Comparison of ENCODE assay signal across 8 cellular contexts in the genomic region with DNA sequence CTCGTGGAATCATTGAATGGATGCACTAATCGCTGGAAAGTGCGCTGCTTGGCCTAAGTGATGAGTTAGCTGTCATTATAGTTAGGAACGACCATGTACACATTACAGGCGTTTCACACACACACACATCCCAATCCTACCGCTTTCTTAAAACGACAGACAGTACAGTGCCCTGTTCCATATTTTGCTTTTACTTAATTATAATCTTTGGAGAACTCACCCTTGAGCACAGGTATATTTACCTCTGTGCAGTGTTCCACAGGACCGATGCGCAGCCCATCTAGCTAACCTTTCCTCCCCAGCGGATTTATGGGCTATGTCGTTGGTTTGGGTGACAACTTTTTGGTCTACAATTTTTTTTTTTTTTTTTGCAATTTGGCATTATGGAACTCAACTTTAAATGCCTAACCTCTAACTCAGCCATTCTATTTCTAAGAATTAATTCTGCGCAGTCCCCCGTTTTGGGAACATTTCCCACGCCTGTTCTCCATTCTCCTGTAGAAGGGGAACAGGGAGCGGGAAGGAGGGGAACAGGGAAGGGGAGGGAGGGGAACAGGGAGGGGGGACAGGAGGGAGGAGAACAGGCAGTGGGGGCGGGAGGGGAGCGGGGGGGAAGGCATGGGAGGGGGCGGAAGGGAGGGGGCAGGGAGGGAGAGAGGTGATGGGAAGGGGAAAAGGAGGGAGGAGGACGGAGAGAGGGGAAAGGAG. TPM values are rescaled to one million over a fixed set of nuclear protein-coding genes. Genes with fewer than 3 reads are reported as not detected.
DNase-seq lines count a peak whose midpoint lies in the region; ATAC-seq and TF ChIP-seq lines count a peak whose summit lies in the region.

No MANE protein-coding gene starts in this region.

- no peaks in the 10 kb centered on the region for H3K36me3 ChIP-seq in testis (ENCODE audit: low read depth, missing control alignments)

- H3K4me3 ChIP-seq in testis = peak overlapping the region; percentile 63 to 69

- no peaks in the 10 kb centered on the region for H3K9me3 Mint-ChIP-seq in activated T-cell treated with anti-CD3 and anti-CD28 coated beads, Interleukin-2, amount 50 U/mL, for 4 hours
- no peaks in the 10 kb centered on the region for H3K9me3 Mint-ChIP-seq in activated CD4-positive, alpha-beta memory T cell treated with anti-CD3 and anti-CD28 coated beads, Interleukin-2, amount 10 ng/mL, durations not matched to agents 7 days and 5 days
- peaks cover 0 to 1% (median 0%) of the 10 kb centered on the region in 6 donors for H3K9me3 Mint-ChIP-seq in immature natural killer cell

- H3K36me3 Mint-ChIP-seq in activated T-cell treated with anti-CD3 and anti-CD28 coated beads, Interleukin-2, amount 50 U/mL, for 4 hours (ENCODE audit: insufficient read depth) = no peaks in the 10 kb centered on the region
- H3K36me3 Mint-ChIP-seq in activated CD4-positive, alpha-beta memory T cell treated with anti-CD3 and anti-CD28 coated beads, Interleukin-2, amount 10 ng/mL, durations not matched to agents 7 days and 5 days (ENCODE audit: low read depth) = no peaks in the 10 kb centered on the region
- no peaks in the 10 kb centered on the region for H3K36me3 Mint-ChIP-seq in immature natural killer cell

- WGBS in testis, 2 donors = 23 to 33% methylated on average over 17 to 18 of the region's 19 CpGs

- no peak overlapping the region for H3K27ac Mint-ChIP-seq in activated CD4-positive, alpha-beta memory T cell treated with anti-CD3 and anti-CD28 coated beads, Interleukin-2, amount 10 ng/mL, durations not matched to agents 7 days and 5 days
- H3K27ac Mint-ChIP-seq in immature natural killer cell = peak overlapping the region in 5 of 6 donors; percentile 29 to 59 (median 35)

- TF ChIP-seq POLR2A in testis (IDR thresholded peaks at IDR 0.05) = no peak

- H3K4me1 ChIP-seq in testis = peaks cover 18% of the 10 kb centered on the region

- POLR2A ChIA-PET in activated CD4-positive, alpha-beta memory T cell treated with anti-CD3 and anti-CD28 coated beads, Interleukin-2, amount 10 ng/mL, durations not matched to agents 7 days and 5 days (lab: Charles Lee) = no interaction called here

- intact Hi-C loops in testis (cut with DNase I; ENCODE audit: low total_unique reads) = no loop called here

- TF ChIP-seq CTCF in testis (IDR thresholded peaks at IDR 0.05) = no peak

- no peaks in the 10 kb centered on the region for H3K27me3 ChIP-seq in testis

- ATAC-seq in activated T-cell treated with anti-CD3 and anti-CD28 coated beads, Interleukin-2, amount 50 U/mL, for 4 hours = no peak

- H3K27ac ChIP-seq in testis = peak overlapping the region; percentile 44 to 99

- no peaks in the 10 kb centered on the region for H3K9me3 ChIP-seq in testis

- H3K27me3 Mint-ChIP-seq in activated T-cell treated with anti-CD3 and anti-CD28 coated beads, Interleukin-2, amount 50 U/mL, for 4 hours (ENCODE audit: low read depth) = no peaks in the 10 kb centered on the region
- H3K27me3 Mint-ChIP-seq in activated CD4-positive, alpha-beta memory T cell treated with anti-CD3 and anti-CD28 coated beads, Interleukin-2, amount 10 ng/mL, durations not matched to agents 7 days and 5 days = peaks cover 5% of the 10 kb centered on the region
- H3K27me3 Mint-ChIP-seq in immature natural killer cell (ENCODE audit: low read depth in 3 of 3) = peaks cover 0 to 5% (median 4%) of the 10 kb centered on the region in 3 donors

- CTCF ChIA-PET in activated CD4-positive, alpha-beta memory T cell treated with anti-CD3 and anti-CD28 coated beads, Interleukin-2, amount 10 ng/mL, durations not matched to agents 7 days and 5 days (lab: Charles Lee) = no interaction called here

- peak overlapping the region; percentile 52 for H3K4me3 Mint-ChIP-seq in activated T-cell treated with anti-CD3 and anti-CD28 coated beads, Interleukin-2, amount 50 U/mL, for 4 hours
- peak overlapping the region; percentile 50 for H3K4me3 Mint-ChIP-seq in activated CD4-positive, alpha-beta memory T cell treated with anti-CD3 and anti-CD28 coated beads, Interleukin-2, amount 10 ng/mL, durations not matched to agents 7 days and 5 days
- H3K4me3 Mint-ChIP-seq in immature natural killer cell = peak overlapping the region; percentile 41 to 74 (median 62)

- peaks cover 17% of the 10 kb centered on the region for H3K4me1 Mint-ChIP-seq in activated T-cell treated with anti-CD3 and anti-CD28 coated beads, Interleukin-2, amount 50 U/mL, for 4 hours (ENCODE audit: low read depth)
- peaks cover 24% of the 10 kb centered on the region for H3K4me1 Mint-ChIP-seq in activated CD4-positive, alpha-beta memory T cell treated with anti-CD3 and anti-CD28 coated beads, Interleukin-2, amount 10 ng/mL, durations not matched to agents 7 days and 5 days
- peaks cover 11 to 24% of the 10 kb centered on the region in 2 donors for H3K4me1 Mint-ChIP-seq in immature natural killer cell

- DNase-seq in activated T-cell treated with anti-CD3 and anti-CD28 coated beads, Interleukin-2, amount 50 U/mL, for 4 hours = no peak
- no peak for DNase-seq in activated T-cell treated with anti-CD3 and anti-CD28 coated beads, Interleukin-2, amount 50 U/mL, for 48 hours
- no peak for DNase-seq in activated CD4-positive, alpha-beta memory T cell treated with anti-CD3 and anti-CD28 coated beads, Interleukin-2, amount 10 ng/mL, durations not matched to agents 7 days and 5 days
- DNase-seq in immature natural killer cell (no peak), testis (no peak), putamen (ENCODE audit: low spot score) (no peak), SHP77 (lab: John Stamatoyannopoulos, UW) (no peak), NCI-H1694 treated with DMSO at 0.1 percent for 48 hours (lab: John Stamatoyannopoulos, UW) (no peak)

RNA-seq across cellular contexts. Expression of gene ULK1, which starts 0.7 kb away (rescaled TPM):
- total RNA-seq in activated T-cell treated with anti-CD3 and anti-CD28 coated beads, Interleukin-2, amount 50 U/mL, for 4 hours = 10 to 100 TPM; 16.3 to 17.9 (median 16.7) TPM
- 10 to 100 TPM; 35.2 to 42.2 TPM for total RNA-seq in activated CD4-positive, alpha-beta memory T cell treated with anti-CD3 and anti-CD28 coated beads, Interleukin-2, amount 10 ng/mL, durations not matched to agents 7 days and 5 days
- polyA plus RNA-seq in immature natural killer cell (1 to 10 TPM in 1 of 3 donors, under 1 TPM in 1, not detected in 1; 0.36 to 1.2 TPM), testis (ENCODE audit: insufficient read depth, low read depth, low replicate concordance) (29.2 TPM)
- total RNA-seq in testis = 10 to 100 TPM; 49.9 to 53.5 TPM

RNA-seq across cellular contexts. Expression of gene PUS1, which starts 35.3 kb away (rescaled TPM):
- total RNA-seq in activated T-cell treated with anti-CD3 and anti-CD28 coated beads, Interleukin-2, amount 50 U/mL, for 4 hours = 100 to 1,000 TPM; 132 to 157 (median 155) TPM
- total RNA-seq in activated CD4-positive, alpha-beta memory T cell treated with anti-CD3 and anti-CD28 coated beads, Interleukin-2, amount 10 ng/mL, durations not matched to agents 7 days and 5 days = 10 to 100 TPM; 32.9 to 34.7 TPM
- polyA plus RNA-seq in immature natural killer cell (10 to 100 TPM in 1 of 3 donors, 1 to 10 TPM in 2; 4.4 to 14.5 (median 6.2) TPM), testis (ENCODE audit: insufficient read depth, low read depth, low replicate concordance) (16.9 TPM)
- 10 to 100 TPM; 25.2 to 26.0 TPM for total RNA-seq in testis

RNA-seq across cellular contexts. Expression of gene EP400, which starts 56.0 kb away (rescaled TPM):
- total RNA-seq in activated T-cell treated with anti-CD3 and anti-CD28 coated beads, Interleukin-2, amount 50 U/mL, for 4 hours = 10 to 100 TPM; 53.3 to 57.2 (median 56.9) TPM
- 10 to 100 TPM; 42.2 to 43.4 TPM for total RNA-seq in activated CD4-positive, alpha-beta memory T cell treated with anti-CD3 and anti-CD28 coated beads, Interleukin-2, amount 10 ng/mL, durations not matched to agents 7 days and 5 days
- polyA plus RNA-seq in immature natural killer cell (1 to 10 TPM in 1 of 3 donors, under 1 TPM in 2; 0.05 to 4.1 (median 0.74) TPM), testis (ENCODE audit: insufficient read depth, low read depth, low replicate concordance) (44.2 TPM)
- 10 to 100 TPM; 69.4 to 83.0 TPM for total RNA-seq in testis
